ENCODE assay signal across 11 cellular contexts in genomic region chr18:61854578-61854977, GRCh38. TPM values are rescaled to one million over a fixed set of nuclear protein-coding genes. Genes with fewer than 3 reads are reported as not detected.
A peak's percentile ranks its signal among the peaks of the same experiment; 100 is the strongest.
DNase-seq lines count a peak whose midpoint lies in the region; ATAC-seq, FAIRE-seq and TF ChIP-seq lines count a peak whose summit lies in the region.
"Had no signal": no experiment of that assay in that cellular context is flagged by ENCODE, and none has a peak within 500 bp of the region (broad histone marks: within the 10 kb centered on the region; RNA-seq: fewer than 3 reads in every experiment).

No MANE protein-coding gene starts in this region.

- WGBS in psoas muscle, 3 donors = 60 to 62% (median 62%) methylated on average over 5 of the region's 5 CpGs

- H3K27ac ChIP-seq in psoas muscle = no peak overlapping the region

- no peaks in the 10 kb centered on the region for H3K9me3 ChIP-seq in psoas muscle

- H3K36me3 ChIP-seq in bronchial epithelial cell (ENCODE audit: control insufficient read depth, insufficient read depth, low read length) (peaks cover 2% of the 10 kb centered on the region), psoas muscle (ENCODE audit: insufficient read depth in 1 of 2, low read depth in 1 of 2) (no peaks in the 10 kb centered on the region)

- DNase-seq in EH (ENCODE audit: low read depth) = peak; percentile 42
- DNase-seq in NCI-H2227 (lab: John Stamatoyannopoulos, UW; ENCODE audit: unreplicated experiment) = peak; percentile 47
- peak; percentile 82 for DNase-seq in bronchial epithelial cell (ENCODE audit: low read depth)
- DNase-seq in mucosa of gallbladder (ENCODE audit: low spot score) = peak; percentile 18
- no peak for DNase-seq in psoas muscle
- DNase-seq: activated CD4-positive, alpha-beta memory T cell treated with anti-CD3 and anti-CD28 coated beads for 36 hours; central memory CD4-positive, alpha-beta T cell had no signal

- TF ChIP-seq CTCF in bronchial epithelial cell (IDR thresholded peaks at IDR 0.05; ENCODE audit: insufficient read depth, low read length, severe bottlenecking) (no peak), psoas muscle (IDR thresholded peaks at IDR 0.05) (no peak)

- FAIRE-seq in bronchial epithelial cell (lab: Jason Lieb, UNC) = no peak
- FAIRE-seq: RCC 7860 had no signal

- H3K27me3 ChIP-seq in bronchial epithelial cell (ENCODE audit: control insufficient read depth, insufficient read depth, low read length) (no peaks in the 10 kb centered on the region), psoas muscle (ENCODE audit: insufficient read depth in 3 of 3, low read length in 2 of 3) (no peaks in the 10 kb centered on the region)

- no peaks in the 10 kb centered on the region for H3K4me1 ChIP-seq in psoas muscle

- H3K4me3 ChIP-seq in bronchial epithelial cell (ENCODE audit: low read depth, low read length) (no peak overlapping the region), psoas muscle (no peak overlapping the region)

- ATAC-seq in HG03520 (IDR thresholded peaks at IDR 0.05; ENCODE audit: unreplicated experiment) (no peak), HG03196 (IDR thresholded peaks at IDR 0.05; ENCODE audit: unreplicated experiment) (no peak), HG03571 (IDR thresholded peaks at IDR 0.05; ENCODE audit: unreplicated experiment) (no peak), psoas muscle (no peak)

- intact Hi-C loops in psoas muscle (cut with DNase I) = no loop called here

RNA-seq across cellular contexts. Expression of gene RNF152, which starts 38.2 kb away (rescaled TPM):
- total RNA-seq in bronchial epithelial cell = 28.4 and 31.9 TPM in 2 replicates
- 18.2 TPM for total RNA-seq in mucosa of gallbladder
- 1 to 10 TPM; 2.5 to 4.0 (median 3.3) TPM for total RNA-seq in psoas muscle
- under 1 TPM; 0.48 to 0.97 (median 0.65) TPM for polyA plus RNA-seq in psoas muscle

Comparison
In these comparisons a context has a peak if more than half of its experiments do, and no peak if none do; other contexts are left out.
1. DNase-seq: peak in EH (single experiment), NCI-H2227 (single experiment), bronchial epithelial cell (single experiment) and mucosa of gallbladder (single experiment); none in psoas muscle (0 of 2).